Comparison of ENCODE assay signal across 19 cellular contexts in genomic region chr1:95221306-95221705, GRCh38. TPM values are rescaled to one million over a fixed set of nuclear protein-coding genes. Genes with fewer than 3 reads are reported as not detected.
DNase-seq lines count a peak whose midpoint lies in the region; ATAC-seq, FAIRE-seq and TF ChIP-seq lines count a peak whose summit lies in the region.
"Had no signal": no experiment of that assay in that cellular context is flagged by ENCODE, and none has a peak within 500 bp of the region (broad histone marks: within the 10 kb centered on the region; RNA-seq: fewer than 3 reads in every experiment).

No MANE protein-coding gene starts in this region.

- ATAC-seq in GM21529 (IDR thresholded peaks at IDR 0.05; ENCODE audit: unreplicated experiment) (no peak), HG03520 (IDR thresholded peaks at IDR 0.05; ENCODE audit: unreplicated experiment) (no peak), foreskin keratinocyte (no peak)
- ATAC-seq: HCT116 had no signal

- no peak overlapping the region for H3K18ac ChIP-seq in mesendoderm (ENCODE audit: low read length)

- H3K27me3 Mint-ChIP-seq in astrocyte (ENCODE audit: low read depth, unreplicated experiment) = no peaks in the 10 kb centered on the region

- H2BK5ac ChIP-seq in mesendoderm (ENCODE audit: low read length) = no peak overlapping the region

- H3K9me3 ChIP-seq in astrocyte (ENCODE audit: insufficient read depth, low read depth, low read length) (no peaks in the 10 kb centered on the region), left ventricle myocardium inferior (replicated peaks) (no peaks in the 10 kb centered on the region)
- H3K9me3 ChIP-seq: BE2C had no signal

- no peak overlapping the region for H3K56ac ChIP-seq in mesendoderm (ENCODE audit: low read length)

- no peaks in the 10 kb centered on the region for H3K79me2 ChIP-seq in astrocyte (ENCODE audit: insufficient read depth, low read length)
- no peaks in the 10 kb centered on the region for H3K79me2 ChIP-seq in mesendoderm (ENCODE audit: control insufficient read depth, insufficient read depth, low read length)

- no peaks in the 10 kb centered on the region for H3K79me1 ChIP-seq in mesendoderm (ENCODE audit: low read length)

- H4K20me1 ChIP-seq in astrocyte (ENCODE audit: insufficient read depth, low read length) = no peaks in the 10 kb centered on the region

- WGBS in mesendoderm (ENCODE audit: extremely low coverage, insufficient coverage, low lambda C conversion rate) = no CpG with 5 or more reads among the region's 6 CpGs

- H3K27me3 ChIP-seq in astrocyte (ENCODE audit: insufficient read depth, low read length) (no peaks in the 10 kb centered on the region), mesendoderm (ENCODE audit: insufficient read depth, low read length, poor library complexity) (no peaks in the 10 kb centered on the region), foreskin keratinocyte (peaks cover 3% of the 10 kb centered on the region), left ventricle myocardium inferior (ENCODE audit: low read depth) (no peaks in the 10 kb centered on the region)
- H3K27me3 ChIP-seq: BE2C had no signal

- no peak overlapping the region for H4K8ac ChIP-seq in mesendoderm (ENCODE audit: low read depth, low read length)

- H3K36me3 Mint-ChIP-seq in astrocyte (ENCODE audit: low read depth, unreplicated experiment) = no peaks in the 10 kb centered on the region
- H3K36me3 Mint-ChIP-seq: CD4-positive, alpha-beta memory T cell had no signal

- no peak overlapping the region for H3K4ac ChIP-seq in mesendoderm (ENCODE audit: low read depth, low read length)

- no peaks in the 10 kb centered on the region for H3K36me3 ChIP-seq in astrocyte (ENCODE audit: insufficient read depth, low read length)
- H3K36me3 ChIP-seq in mesendoderm (ENCODE audit: control insufficient read depth, insufficient read depth, low read length) = no peaks in the 10 kb centered on the region
- no peaks in the 10 kb centered on the region for H3K36me3 ChIP-seq in left ventricle myocardium inferior
- H3K36me3 ChIP-seq: BE2C had no signal

- H3K4me1 ChIP-seq in astrocyte (ENCODE audit: insufficient read depth, low read length) (no peaks in the 10 kb centered on the region), mesendoderm (ENCODE audit: control insufficient read depth, low read depth, low read length) (no peaks in the 10 kb centered on the region), foreskin keratinocyte (no peaks in the 10 kb centered on the region), left ventricle myocardium inferior (peaks cover 12% of the 10 kb centered on the region)
- H3K4me1 ChIP-seq: BE2C had no signal

- H3K4me3 ChIP-seq in astrocyte (ENCODE audit: insufficient read depth, low read depth, low read length) = no peak overlapping the region
- no peak overlapping the region for H3K4me3 ChIP-seq in fibroblast of pulmonary artery (replicated peaks; ENCODE audit: low read depth, low read length)
- no peak overlapping the region for H3K4me3 ChIP-seq in mesendoderm (ENCODE audit: low read length)
- no peak overlapping the region for H3K4me3 ChIP-seq in left ventricle myocardium inferior

- DNase-seq in H54 (ENCODE audit: insufficient read length, low spot score) (no peak), astrocyte (ENCODE audit: low read depth) (no peak), fibroblast of pulmonary artery (ENCODE audit: low read depth) (peak; percentile 17), mesendoderm (peak; percentile 17), foreskin keratinocyte (no peak), left ventricle myocardium inferior (no peak)
- DNase-seq: BE2C; CD4-positive, alpha-beta memory T cell; DMS79; EL; GOT3 had no signal

- no peak overlapping the region for H2BK15ac ChIP-seq in mesendoderm (replicated peaks; ENCODE audit: low read depth)

- no peak overlapping the region for H3K9ac ChIP-seq in astrocyte (ENCODE audit: low read length)
- H3K9ac ChIP-seq in mesendoderm (ENCODE audit: low read length) = no peak overlapping the region

- peak; percentile 11 for FAIRE-seq in H54 (lab: Jason Lieb, UNC)
- no peak for FAIRE-seq in astrocyte (lab: Jason Lieb, UNC)
- FAIRE-seq: A204.1, G401.6, GM12892, GM19239 had no signal

- no peak overlapping the region for H3K4me3 Mint-ChIP-seq in astrocyte (ENCODE audit: unreplicated experiment)
- H3K4me3 Mint-ChIP-seq: CD4-positive, alpha-beta memory T cell had no signal

- H3K4me1 Mint-ChIP-seq in astrocyte (ENCODE audit: low read depth, unreplicated experiment) = peaks cover 12% of the 10 kb centered on the region

- no peak overlapping the region for H4K5ac ChIP-seq in mesendoderm (ENCODE audit: low read length)

- no peak for TF ChIP-seq CTCF in astrocyte (IDR thresholded peaks at IDR 0.05; ENCODE audit: insufficient read depth, low read depth, low read length)
- TF ChIP-seq CTCF in fibroblast of pulmonary artery (IDR thresholded peaks at IDR 0.05; ENCODE audit: low read length, missing control alignments) = no peak
- TF ChIP-seq CTCF in foreskin keratinocyte (conservative IDR thresholded peaks at IDR 0.05) = no peak
- TF ChIP-seq CTCF in left ventricle myocardium inferior (IDR thresholded peaks at IDR 0.05; ENCODE audit: borderline replicate concordance) = no peak

- H3K23ac ChIP-seq in mesendoderm (ENCODE audit: low read length) = no peak overlapping the region

- H3K4me2 ChIP-seq in astrocyte (ENCODE audit: low read length) (no peak overlapping the region), mesendoderm (ENCODE audit: low read length) (no peak overlapping the region)

- no peak overlapping the region for H2BK120ac ChIP-seq in mesendoderm (ENCODE audit: low read depth, low read length)

- no peak overlapping the region for H2AFZ ChIP-seq in astrocyte (ENCODE audit: low read depth, low read length)

- H3K9me3 Mint-ChIP-seq in astrocyte (ENCODE audit: unreplicated experiment) = peaks cover 9% of the 10 kb centered on the region

- H3K27ac Mint-ChIP-seq in astrocyte (ENCODE audit: unreplicated experiment) = peak overlapping the region; percentile 42
- H3K27ac Mint-ChIP-seq: CD4-positive, alpha-beta memory T cell had no signal

- intact Hi-C loops in left ventricle myocardium inferior (cut with micrococcal nuclease) = no loop called here

- H3K27ac ChIP-seq in astrocyte (ENCODE audit: low read depth, low read length) (no peak overlapping the region), mesendoderm (ENCODE audit: low read depth, low read length) (no peak overlapping the region), foreskin keratinocyte (no peak overlapping the region), left ventricle myocardium inferior (replicated peaks) (no peak overlapping the region)
- H3K27ac ChIP-seq: C4-2B had no signal

- no peak for TF ChIP-seq POLR2A in H54 (IDR thresholded peaks at IDR 0.05; ENCODE audit: low read depth, low read length)

- H2AK5ac ChIP-seq in mesendoderm (ENCODE audit: low read length) = no peak overlapping the region

RNA-seq across cellular contexts. Expression of gene RWDD3, which starts 12.7 kb away (rescaled TPM):
- total RNA-seq in astrocyte (20.0 and 22.2 TPM in 2 replicates), foreskin keratinocyte (9.9 and 10.5 TPM in 2 replicates), left ventricle myocardium inferior (19.4 TPM)
- polyA plus RNA-seq in mesendoderm (2013, experiment 1 of 2) = 21.3 TPM
- polyA plus RNA-seq in mesendoderm (2013, experiment 2 of 2) = 18.0 TPM
- polyA plus RNA-seq in foreskin keratinocyte = 9.9 and 10.3 TPM in 2 replicates

Comparison
In these comparisons a context has a peak if more than half of its experiments do, and no peak if none do; other contexts are left out.
1. DNase-seq: peak in fibroblast of pulmonary artery (single experiment) and mesendoderm (single experiment); none in H54 (single experiment), astrocyte (single experiment), foreskin keratinocyte (0 of 2) and left ventricle myocardium inferior (single experiment).